In the genomic region with DNA sequence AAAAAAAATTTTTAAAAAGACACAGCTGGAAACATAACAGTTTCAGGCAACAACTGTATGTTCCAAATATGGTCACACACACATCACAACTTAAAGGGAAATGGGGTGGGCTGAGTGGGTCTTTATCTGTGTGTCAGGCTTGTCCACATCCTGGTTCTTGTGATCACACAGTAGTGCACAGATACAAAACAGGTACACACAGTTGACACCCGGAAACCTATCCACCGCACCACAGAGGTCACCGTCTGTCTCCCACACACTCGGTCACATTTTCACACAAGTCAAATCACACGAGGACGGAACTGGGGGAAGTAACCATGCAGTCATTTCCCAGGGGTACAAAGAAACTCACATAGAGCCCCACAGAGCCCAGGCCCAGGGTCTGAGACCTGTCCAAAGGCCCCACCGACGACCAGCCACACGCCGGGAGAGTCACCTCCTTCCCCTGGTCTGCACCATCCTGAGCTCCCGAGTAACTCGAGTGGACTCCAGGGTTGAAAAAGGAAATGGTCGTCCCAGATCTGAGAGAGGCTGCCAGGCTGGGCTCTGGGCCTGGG, we compare ENCODE assay signal across 8 cellular contexts. TPM values are rescaled to one million over a fixed set of nuclear protein-coding genes. Genes with fewer than 3 reads are reported as not detected.
A peak's percentile ranks its signal among the peaks of the same experiment; 100 is the strongest.
DNase-seq lines count a peak whose midpoint lies in the region; ATAC-seq and TF ChIP-seq lines count a peak whose summit lies in the region.

No MANE protein-coding gene starts in this region.

- peak overlapping the region; percentile 12 to 87 (median 70) for H3K4me3 Mint-ChIP-seq in CD4-positive, alpha-beta memory T cell

- intact Hi-C loops in CD4-positive, alpha-beta memory T cell (cut with micrococcal nuclease) = loop anchor here (2.0 to 10.0 kb wide), 3 partner anchors 14 to 300 kb away; a partner anchor contains a TSS
- intact Hi-C loops in heart left ventricle (cut with DNase I) = loop anchor here in 1 of 10 donors (5.0 kb wide), 2 partner anchors 148 to 593 kb away; a partner anchor contains a TSS

- peaks cover 33 to 83% (median 56%) of the 10 kb centered on the region in 4 donors for H3K4me1 Mint-ChIP-seq in CD4-positive, alpha-beta memory T cell

- H4K20me1 ChIP-seq in OCI-LY3 (ENCODE audit: insufficient read depth, low read length) = no peaks in the 10 kb centered on the region

- H3K79me2 ChIP-seq in OCI-LY3 (ENCODE audit: low read length) = peaks cover 38% of the 10 kb centered on the region

- no peaks in the 10 kb centered on the region for H3K27me3 Mint-ChIP-seq in CD4-positive, alpha-beta memory T cell

- H3K27me3 ChIP-seq in CD4-positive, alpha-beta memory T cell (ENCODE audit: insufficient read depth, low read length) = no peaks in the 10 kb centered on the region
- H3K27me3 ChIP-seq in OCI-LY3 (ENCODE audit: low read depth, low read length) (no peaks in the 10 kb centered on the region), heart left ventricle (no peaks in the 10 kb centered on the region)

- DNase-seq in CD4-positive, alpha-beta memory T cell = peak; percentile 82 to 96 (median 91)
- peak; percentile 67 for DNase-seq in activated naive CD4-positive, alpha-beta T cell treated with anti-CD3 and anti-CD28 coated beads, Interleukin-2, amount 50 U/mL, for 16 hours
- DNase-seq in stimulated activated CD4-positive, alpha-beta T cell treated with anti-CD3 and anti-CD28 coated beads, Interleukin-1b, Interleukin-23, amount 100 ng/mL, for 48 hours = peak; percentile 85
- DNase-seq in heart left ventricle = no peak
- DNase-seq in NCI-H1092 (lab: John Stamatoyannopoulos, UW) = no peak

- CTCF ChIA-PET in CD4-positive, alpha-beta memory T cell (lab: Charles Lee; ENCODE audit: partially characterized antibody) = interaction anchor here (0.6 to 3.7 kb wide), 9 partner anchors 9 to 418 kb away, joined by 3 to 25 read pairs (median 5); no protein-coding TSS in a partner anchor

- peak overlapping the region; percentile 27 for H2AFZ ChIP-seq in OCI-LY3 (ENCODE audit: low read depth, low read length)

- H3K9me3 Mint-ChIP-seq in CD4-positive, alpha-beta memory T cell = peaks cover 0 to 2% (median 0%) of the 10 kb centered on the region in 8 donors

- peak overlapping the region; percentile 5 to 29 for H3K4me3 ChIP-seq in CD4-positive, alpha-beta memory T cell (ENCODE audit: low read length in 2 of 2)
- peak overlapping the region; percentile 91 for H3K4me3 ChIP-seq in OCI-LY3 (ENCODE audit: low read length)
- H3K4me3 ChIP-seq in heart left ventricle = no peak overlapping the region

- H3K27ac Mint-ChIP-seq in CD4-positive, alpha-beta memory T cell = peak overlapping the region; percentile 95 to 100 (median 97)

- no peaks in the 10 kb centered on the region for H3K9me3 ChIP-seq in CD4-positive, alpha-beta memory T cell (ENCODE audit: control insufficient read depth in 1 of 2, low read length in 2 of 2)
- H3K9me3 ChIP-seq in OCI-LY3 (ENCODE audit: insufficient read depth, low read length) (no peaks in the 10 kb centered on the region), heart left ventricle (no peaks in the 10 kb centered on the region)

- H3K9ac ChIP-seq in OCI-LY3 (ENCODE audit: low read length) = peak overlapping the region; percentile 50

- H3K4me1 ChIP-seq in CD4-positive, alpha-beta memory T cell (ENCODE audit: insufficient read depth, low read length) = peaks cover 75% of the 10 kb centered on the region
- peaks cover 47% of the 10 kb centered on the region for H3K4me1 ChIP-seq in OCI-LY3 (ENCODE audit: low read length)
- peaks cover 0 to 50% (median 13%) of the 10 kb centered on the region in 12 donors for H3K4me1 ChIP-seq in heart left ventricle

- peaks cover 14 to 25% of the 10 kb centered on the region in 2 donors for H3K36me3 Mint-ChIP-seq in CD4-positive, alpha-beta memory T cell

- TF ChIP-seq POLR2A in heart left ventricle (IDR thresholded peaks at IDR 0.05) = no peak

- TF ChIP-seq CTCF in OCI-LY3 (IDR thresholded peaks at IDR 0.05; ENCODE audit: low read depth, low read length) = no peak
- no peak for TF ChIP-seq CTCF in heart left ventricle (IDR thresholded peaks at IDR 0.05)

- POLR2A ChIA-PET in CD4-positive, alpha-beta memory T cell (lab: Charles Lee; ENCODE audit: partially characterized antibody) = interaction anchor here (0.6 to 10.9 kb wide), 11 partner anchors 9 to 278 kb away, joined by 3 to 172 read pairs (median 4); a partner anchor contains a TSS

- 39 to 50% (median 44%) methylated on average over 7 to 13 of the region's 13 CpGs for WGBS in heart left ventricle, 4 donors

- H3K27ac ChIP-seq in CD4-positive, alpha-beta memory T cell (ENCODE audit: low read depth, low read length) = peak overlapping the region; percentile 89
- H3K27ac ChIP-seq in OCI-LY3 (ENCODE audit: low read length) = peak overlapping the region; percentile 79
- H3K27ac ChIP-seq in heart left ventricle = peak overlapping the region in 2 of 12 donors; percentile 50 to 87

- peak overlapping the region; percentile 66 for H3K4me2 ChIP-seq in OCI-LY3 (ENCODE audit: low read length)

- peak; percentile 36 for ATAC-seq in GM21447 (IDR thresholded peaks at IDR 0.05; ENCODE audit: unreplicated experiment)
- no peak for ATAC-seq in HG02759 (IDR thresholded peaks at IDR 0.05; ENCODE audit: unreplicated experiment)
- ATAC-seq in heart left ventricle = no peak

- H3K36me3 ChIP-seq in CD4-positive, alpha-beta memory T cell (ENCODE audit: insufficient read depth, low read length) = peaks cover 23% of the 10 kb centered on the region
- H3K36me3 ChIP-seq in OCI-LY3 (replicated peaks; ENCODE audit: low read depth, low read length) (peaks cover 23% of the 10 kb centered on the region), heart left ventricle (peaks cover 4 to 28% (median 24%) of the 10 kb centered on the region in 9 donors)

RNA-seq across cellular contexts. Expression of a gene that starts 1.4 kb away (rescaled TPM):
- total RNA-seq in CD4-positive, alpha-beta memory T cell = 100 to 1,000 TPM in 1 of 2 experiments, 10 to 100 TPM in 1; 92.5 to 102 TPM
- polyA plus RNA-seq in CD4-positive, alpha-beta memory T cell = 10 to 100 TPM; 14.5 to 51.1 TPM
- total RNA-seq in heart left ventricle = 10 to 100 TPM; 16.3 to 24.9 (median 19.0) TPM
- 10 to 100 TPM; 34.4 to 41.4 TPM for polyA plus RNA-seq in heart left ventricle

RNA-seq across cellular contexts. Expression of a gene that starts 2.3 kb away (rescaled TPM):
- under 1 TPM; 0.52 to 0.83 TPM for total RNA-seq in CD4-positive, alpha-beta memory T cell
- under 1 TPM; 0.19 to 0.29 TPM for polyA plus RNA-seq in CD4-positive, alpha-beta memory T cell
- under 1 TPM in 1 of 9 donors, not detected in 8; 0.43 TPM for total RNA-seq in heart left ventricle
- under 1 TPM in 1 of 2 donors, not detected in 1; 0.19 TPM for polyA plus RNA-seq in heart left ventricle

RNA-seq across cellular contexts. Expression of a gene that starts 6.8 kb away (rescaled TPM):
- 10 to 100 TPM; 42.6 to 49.7 TPM for total RNA-seq in CD4-positive, alpha-beta memory T cell
- polyA plus RNA-seq in CD4-positive, alpha-beta memory T cell = 1 to 10 TPM in 1 of 2 donors, under 1 TPM in 1; 0.24 to 4.7 TPM
- 10 to 100 TPM in 1 of 9 donors, 1 to 10 TPM in 8; 3.1 to 11.7 (median 6.3) TPM for total RNA-seq in heart left ventricle
- 1 to 10 TPM; 3.6 to 5.2 TPM for polyA plus RNA-seq in heart left ventricle

RNA-seq across cellular contexts. Expression of a gene that starts 15.0 kb away (rescaled TPM):
- total RNA-seq in CD4-positive, alpha-beta memory T cell = 100 to 1,000 TPM; 306 to 315 TPM
- polyA plus RNA-seq in CD4-positive, alpha-beta memory T cell = 100 to 1,000 TPM; 226 to 239 TPM
- total RNA-seq in heart left ventricle = 100 to 1,000 TPM; 148 to 302 (median 179) TPM
- 100 to 1,000 TPM; 124 to 233 TPM for polyA plus RNA-seq in heart left ventricle

RNA-seq across cellular contexts. Expression of a gene that starts 18.6 kb away (rescaled TPM):
- total RNA-seq in CD4-positive, alpha-beta memory T cell = 100 to 1,000 TPM; 112 TPM
- 10 to 100 TPM; 25.7 to 58.2 TPM for polyA plus RNA-seq in CD4-positive, alpha-beta memory T cell
- total RNA-seq in heart left ventricle = 10 to 100 TPM in 4 of 9 donors, 1 to 10 TPM in 5; 6.3 to 29.0 (median 8.7) TPM
- polyA plus RNA-seq in heart left ventricle = 10 to 100 TPM in 1 of 2 donors, 1 to 10 TPM in 1; 7.7 to 13.0 TPM

Comparison
In these comparisons a context has a peak if more than half of its experiments do, and no peak if none do; other contexts are left out.
1. DNase-seq: peak in CD4-positive, alpha-beta memory T cell (5 of 5), activated naive CD4-positive, alpha-beta T cell treated with anti-CD3 and anti-CD28 coated beads, Interleukin-2, amount 50 U/mL, for 16 hours (single experiment) and stimulated activated CD4-positive, alpha-beta T cell treated with anti-CD3 and anti-CD28 coated beads, Interleukin-1b, Interleukin-23, amount 100 ng/mL, for 48 hours (single experiment); none in heart left ventricle (0 of 5) and NCI-H1092 (single experiment).
2. H3K4me3 ChIP-seq: peak in CD4-positive, alpha-beta memory T cell (2 of 2) and OCI-LY3 (single experiment); none in heart left ventricle (0 of 12).